In genomic region chr11:14148653-14149273, GRCh38 we compare ENCODE assay signal across 8 cellular contexts.
DNase-seq lines count a peak whose midpoint lies in the region; ATAC-seq and TF ChIP-seq lines count a peak whose summit lies in the region.

No MANE protein-coding gene starts in this region.

- H3K36me3 Mint-ChIP-seq in activated CD4-positive, alpha-beta T cell treated with anti-CD3 and anti-CD28 coated beads, Interleukin-2, amount 10 ng/mL, durations not matched to agents 24 days and 14 days (ENCODE audit: low read depth): no peaks in the 10 kb centered on the region

- no peak overlapping the region for H3K27ac Mint-ChIP-seq in activated CD4-positive, alpha-beta T cell treated with anti-CD3 and anti-CD28 coated beads, Interleukin-2, amount 10 ng/mL, durations not matched to agents 24 days and 14 days

- peaks cover 13% of the 10 kb centered on the region for H3K27me3 Mint-ChIP-seq in activated CD4-positive, alpha-beta T cell treated with anti-CD3 and anti-CD28 coated beads, Interleukin-2, amount 10 ng/mL, durations not matched to agents 24 days and 14 days

- peaks cover 3% of the 10 kb centered on the region for H3K9me3 Mint-ChIP-seq in activated CD4-positive, alpha-beta T cell treated with anti-CD3 and anti-CD28 coated beads, Interleukin-2, amount 10 ng/mL, durations not matched to agents 24 days and 14 days

- no peaks in the 10 kb centered on the region for H3K4me1 Mint-ChIP-seq in activated CD4-positive, alpha-beta T cell treated with anti-CD3 and anti-CD28 coated beads, Interleukin-2, amount 10 ng/mL, durations not matched to agents 24 days and 14 days

- no peak overlapping the region for H3K4me3 ChIP-seq in WI38 (ENCODE audit: low read depth, low read length)

- no peak overlapping the region for H3K4me3 Mint-ChIP-seq in activated CD4-positive, alpha-beta T cell treated with anti-CD3 and anti-CD28 coated beads, Interleukin-2, amount 10 ng/mL, durations not matched to agents 24 days and 14 days

- intact Hi-C loops in activated CD4-positive, alpha-beta T cell treated with anti-CD3 and anti-CD28 coated beads, Interleukin-2, amount 10 ng/mL, durations not matched to agents 24 days and 14 days (cut with micrococcal nuclease): loop anchor here (1.0 to 2.0 kb wide), 3 partner anchors 101 to 376 kb away; no protein-coding TSS in a partner anchor
- intact Hi-C loops in left cardiac atrium (cut with DNase I): loop anchor here (2.0 to 10.0 kb wide), 2 partner anchors 184 to 192 kb away; partner anchors contain the start of gene SPON1 (in 1 of the 2)

- peak; percentile 63 for DNase-seq in activated CD4-positive, alpha-beta T cell treated with anti-CD3 and anti-CD28 coated beads, Interleukin-2, amount 10 ng/mL, durations not matched to agents 24 days and 14 days
- DNase-seq in activated CD4-positive, alpha-beta T cell treated with anti-CD3 and anti-CD28 coated beads for 48 hours: no peak
- peak; percentile 7 for DNase-seq in HuH-7.5 (ENCODE audit: low spot score)
- no peak for DNase-seq in left cardiac atrium
- peak; percentile 59 for DNase-seq in superior temporal gyrus (ENCODE audit: extremely low spot score)
- no peak for DNase-seq in mucosa of gallbladder (ENCODE audit: low spot score)

- peak; percentile 37; the same call in 1 of the 2 replicates for TF ChIP-seq CTCF in WI38 (IDR thresholded peaks at IDR 0.05; ENCODE audit: low read depth, low read length)

- ATAC-seq in left cardiac atrium: peak; percentile 57 to 69
- ATAC-seq in HG02798 (IDR thresholded peaks at IDR 0.05; ENCODE audit: poor library complexity, unreplicated experiment): no peak

Comparison
In these comparisons a context has a peak if more than half of its experiments do, and no peak if none do; other contexts are left out.
1. DNase-seq: peak in activated CD4-positive, alpha-beta T cell treated with anti-CD3 and anti-CD28 coated beads, Interleukin-2, amount 10 ng/mL, durations not matched to agents 24 days and 14 days (single experiment), HuH-7.5 (single experiment) and superior temporal gyrus (single experiment); none in activated CD4-positive, alpha-beta T cell treated with anti-CD3 and anti-CD28 coated beads for 48 hours (single experiment), left cardiac atrium (single experiment) and mucosa of gallbladder (single experiment).